Comparison of ENCODE assay signal across 19 cellular contexts in the genomic region with DNA sequence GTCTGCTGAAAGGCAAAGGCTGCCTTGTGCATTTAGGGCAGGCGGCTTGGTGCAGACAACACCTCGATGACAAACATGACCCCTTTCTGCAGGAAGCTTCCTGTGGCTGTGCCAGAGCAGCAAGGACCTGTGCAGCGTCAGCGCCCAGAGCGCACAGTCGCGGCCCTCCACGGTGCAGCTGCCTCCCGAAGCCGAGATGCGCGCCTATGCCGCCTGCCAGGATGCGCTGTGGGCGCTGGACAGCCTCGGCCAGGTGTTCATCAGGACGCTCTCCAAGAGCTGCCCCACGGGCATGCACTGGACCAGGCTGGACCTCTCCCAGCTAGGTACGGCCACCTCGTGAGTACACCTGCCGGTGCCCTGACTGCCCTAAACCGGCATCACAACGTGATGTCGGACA. TPM values are rescaled to one million over a fixed set of nuclear protein-coding genes. Genes with fewer than 3 reads are reported as not detected.
DNase-seq lines count a peak whose midpoint lies in the region; ATAC-seq and TF ChIP-seq lines count a peak whose summit lies in the region.
"Had no signal": no experiment of that assay in that cellular context is flagged by ENCODE, and none has a peak within 500 bp of the region (broad histone marks: within the 10 kb centered on the region; RNA-seq: fewer than 3 reads in every experiment).

No MANE protein-coding gene starts in this region.

- peaks cover 58% of the 10 kb centered on the region for H3K36me3 ChIP-seq in upper lobe of right lung

- in situ Hi-C loops in G401 (cut with HindIII; ENCODE audit: low sequenced_read_pairs): no loop called here

- TF ChIP-seq CTCF in upper lobe of right lung (IDR thresholded peaks at IDR 0.05): no peak

- peak; percentile 24 for ATAC-seq in esophagus mucosa
- ATAC-seq in upper lobe of right lung: peak; percentile 32
- ATAC-seq: A549, HCT116, HepG2 had no signal

- H3K27ac ChIP-seq in caudate nucleus (ENCODE audit: low read depth, low read length) (peak overlapping the region; percentile 6), upper lobe of right lung (no peak overlapping the region)
- H3K27ac ChIP-seq: 22Rv1, A549, C4-2B had no signal

- H3K4me3 ChIP-seq in upper lobe of right lung: no peak overlapping the region
- H3K4me3 ChIP-seq: A549 had no signal

- no peaks in the 10 kb centered on the region for H3K27me3 ChIP-seq in upper lobe of right lung

- peak; percentile 59 for DNase-seq in G401 (ENCODE audit: low spot score)
- DNase-seq in caudate nucleus (lab: John Stamatoyannopoulos, UW): peak in 1 of 61 donors; percentile 32
- no peak for DNase-seq in upper lobe of right lung
- DNase-seq in activated effector memory CD4-positive, alpha-beta T cell treated with Interleukin-2 at 50 U/mL for 16 hours: no peak
- no peak for DNase-seq in NOMO-1 treated with dmso at 0.1 percent for 144 hours (lab: John Stamatoyannopoulos, UW; ENCODE audit: unreplicated experiment)
- no peak for DNase-seq in HUDEP-2 (lab: John Stamatoyannopoulos, UW; ENCODE audit: unreplicated experiment in 76 of 76)
- DNase-seq: AML-193; Caco-2; CD4-positive, alpha-beta T cell; GDM1; GOT3; H7; HFFc6 had no signal

- intact Hi-C loops in upper lobe of right lung (cut with DNase I): no loop called here

- no peaks in the 10 kb centered on the region for H3K4me1 ChIP-seq in upper lobe of right lung
- H3K4me1 ChIP-seq: A549, Caco-2 had no signal

- no peaks in the 10 kb centered on the region for H3K9me3 ChIP-seq in upper lobe of right lung
- H3K9me3 ChIP-seq: A549, Caco-2 had no signal

RNA-seq across cellular contexts. Expression of gene ANKRD9, which starts 57.3 kb away (rescaled TPM):
- 19.9 and 30.6 TPM in 2 replicates for total RNA-seq in G401 (2014; rRNA removed; shearing (Covaris generic))
- total RNA-seq in esophagus mucosa: 16.1 TPM
- total RNA-seq in upper lobe of right lung: 22.4 TPM
